Comparison of ENCODE assay signal across 16 cellular contexts in genomic region chr1:218163371-218163770, GRCh38.
DNase-seq lines count a peak whose midpoint lies in the region; FAIRE-seq and TF ChIP-seq lines count a peak whose summit lies in the region.
"Had no signal": no experiment of that assay in that cellular context is flagged by ENCODE, and none has a peak within 500 bp of the region (broad histone marks: within the 10 kb centered on the region; RNA-seq: fewer than 3 reads in every experiment).

No MANE protein-coding gene starts in this region.

- TF ChIP-seq EP300 in H1 (IDR thresholded peaks at IDR 0.05; ENCODE audit: borderline replicate concordance in 1 of 2, low read depth in 2 of 2, low read length in 2 of 2), result no peak

- TF ChIP-seq CTCF in KMS-11 (conservative IDR thresholded peaks at IDR 0.05; ENCODE audit: low read depth, low read length) (no peak), H1 (IDR thresholded peaks at IDR 0.05; ENCODE audit: control extremely low read depth in 1 of 3, insufficient read depth in 1 of 3, low read depth in 1 of 3, low read length in 3 of 3) (no peak), neural crest cell (conservative IDR thresholded peaks at IDR 0.05) (no peak)

- no peak overlapping the region for H3K56ac ChIP-seq in H1 (replicated peaks; ENCODE audit: insufficient read length, low read depth, low read length)

- H2BK120ac ChIP-seq in H1 (replicated peaks; ENCODE audit: low read depth, low read length), result no peak overlapping the region

- DNase-seq in NCI-H1694 treated with DMSO at 0.1 percent for 48 hours (lab: John Stamatoyannopoulos, UW), result peak; percentile 45
- DNase-seq in NCI-H1694 (lab: John Stamatoyannopoulos, UW), result no peak
- no peak for DNase-seq in H1 (ENCODE audit: low read depth in 1 of 2, low spot score in 2 of 2)
- DNase-seq in neural crest cell (ENCODE audit: low read depth, low spot score), result no peak
- no peak for DNase-seq in NCI-H446 treated with DMSO at 0.1 percent for 48 hours (lab: John Stamatoyannopoulos, UW)
- no peak for DNase-seq in DMS 273 (lab: John Stamatoyannopoulos, UW; ENCODE audit: unreplicated experiment)
- DNase-seq in DMS153 (lab: John Stamatoyannopoulos, UW), result no peak
- DNase-seq: CD4-positive, alpha-beta memory T cell; GF-D8; NCI-H1436; NCI-H2081 treated with DMSO at 0.1 percent for 48 hours had no signal

- H2AFZ ChIP-seq in KMS-11 (ENCODE audit: low read depth) (peak overlapping the region; percentile 51), H1 (ENCODE audit: low read length) (no peak overlapping the region)

- no peak overlapping the region for H2BK5ac ChIP-seq in H1 (ENCODE audit: low read depth, low read length)

- no peak overlapping the region for H2BK15ac ChIP-seq in H1 (ENCODE audit: low read length)

- H3K27ac ChIP-seq in KMS-11 (peak overlapping the region; percentile 96), H1 (ENCODE audit: low read depth, low read length) (no peak overlapping the region)
- H3K27ac ChIP-seq: GM23248 had no signal

- WGBS in H1 (ENCODE audit: extremely low coverage in 1 of 2, insufficient coverage in 1 of 2, insufficient read length in 1 of 2, insufficient replicate concordance in 2 of 2, low coverage in 1 of 2, low lambda C conversion rate in 2 of 2, missing lambda C conversion rate in 1 of 2), 2 experiments, result 66% methylated on average over 7 of the region's 7 CpGs; no CpG with 5 or more reads in 1 of the 2 experiments

- no peaks in the 10 kb centered on the region for H3K79me1 ChIP-seq in H1 (ENCODE audit: low read depth, low read length)

- no peak overlapping the region for H2BK12ac ChIP-seq in H1 (ENCODE audit: low read depth, low read length)

- no peak for FAIRE-seq in H1 (lab: Jason Lieb, UNC)
- FAIRE-seq: D721Med, GM12891, GM18507 had no signal

- peaks cover 84% of the 10 kb centered on the region for H3K27me3 Mint-ChIP-seq in neural crest cell (ENCODE audit: low read depth)

- H3K4me1 ChIP-seq in KMS-11 (ENCODE audit: low read depth, poor library complexity, severe bottlenecking) (peaks cover 17% of the 10 kb centered on the region), H1 (replicated peaks in 1 of 4; ENCODE audit: control insufficient read depth in 3 of 4, insufficient read depth in 4 of 4, low read length in 3 of 4) (peaks cover 0 to 11% (median 0%) of the 10 kb centered on the region in 4 experiments; a peak in 2 of 7 replicates)

- no peak overlapping the region for H3K18ac ChIP-seq in H1 (ENCODE audit: extremely low read depth, low read length)

- POLR2A ChIA-PET in H1 (lab: Charles Lee; ENCODE audit: partially characterized antibody), result no interaction called here

- H3K79me2 ChIP-seq in KMS-11 (ENCODE audit: insufficient read depth, low read depth) (peaks cover 23% of the 10 kb centered on the region; the same call in 1 of the 2 replicates), H1 (ENCODE audit: control insufficient read depth in 1 of 2, insufficient read depth in 2 of 2, low read length in 2 of 2) (no peaks in the 10 kb centered on the region)

- H3K23ac ChIP-seq in H1 (ENCODE audit: insufficient read length), result no peak overlapping the region

- H3K4ac ChIP-seq in H1 (replicated peaks; ENCODE audit: insufficient read length, low read depth, low read length), result no peak overlapping the region

- TF ChIP-seq RAD21 in H1 (IDR thresholded peaks at IDR 0.05 in 1 of 2, conservative IDR thresholded peaks at IDR 0.05 in 1 of 2; ENCODE audit: low read depth in 2 of 2, low read length in 2 of 2), result no peak

- peak overlapping the region; percentile 61 for H3K4me3 Mint-ChIP-seq in neural crest cell

- H3K27me3 ChIP-seq in KMS-11 (ENCODE audit: insufficient read depth, low read depth), result no peaks in the 10 kb centered on the region
- peaks cover 0 to under 1% (median 0%) of the 10 kb centered on the region in 4 experiments; a peak in 2 of 7 replicates for H3K27me3 ChIP-seq in H1 (replicated peaks in 1 of 4; ENCODE audit: control insufficient read depth in 3 of 4, extremely low read depth in 1 of 4, insufficient read depth in 3 of 4, low read length in 3 of 4)

- H3K27ac Mint-ChIP-seq in neural crest cell (ENCODE audit: unreplicated experiment), result no peak overlapping the region
- H3K27ac Mint-ChIP-seq: CD4-positive, alpha-beta memory T cell had no signal

- H2AK5ac ChIP-seq in H1 (ENCODE audit: low read depth, low read length), result no peak overlapping the region

- H3K9ac ChIP-seq in KMS-11 (peak overlapping the region; percentile 98), H1 (replicated peaks in 1 of 4; ENCODE audit: extremely low read depth in 1 of 4, low read depth in 3 of 4, low read length in 3 of 4) (no peak overlapping the region)
- H3K9ac ChIP-seq: GM23248 had no signal

- no peak overlapping the region for H2BK20ac ChIP-seq in H1 (ENCODE audit: low read length)

- TF ChIP-seq POLR2A in H1 (IDR thresholded peaks at IDR 0.05; ENCODE audit: control extremely low read depth in 1 of 2, low read depth in 2 of 2, low read length in 2 of 2), result no peak

- H3K9me3 ChIP-seq in H1 (ENCODE audit: insufficient read depth in 2 of 2, low read depth in 1 of 2, low read length in 1 of 2), result no peaks in the 10 kb centered on the region

- no peaks in the 10 kb centered on the region for H3K36me3 Mint-ChIP-seq in neural crest cell (ENCODE audit: low read depth)
- H3K36me3 Mint-ChIP-seq: CD4-positive, alpha-beta memory T cell had no signal

- H3K4me1 Mint-ChIP-seq in neural crest cell, result peaks cover 17% of the 10 kb centered on the region

- no peaks in the 10 kb centered on the region for H3K36me3 ChIP-seq in KMS-11 (ENCODE audit: insufficient read depth)
- no peaks in the 10 kb centered on the region for H3K36me3 ChIP-seq in H1 (ENCODE audit: control insufficient read depth in 2 of 4, insufficient read depth in 4 of 4, low read length in 3 of 4)

- peaks cover 2% of the 10 kb centered on the region for H3K9me3 Mint-ChIP-seq in neural crest cell

- H3K4me3 ChIP-seq in KMS-11 (IDR thresholded peaks at IDR 0.05; ENCODE audit: insufficient read depth, low read depth, low read length) (no peak overlapping the region), H1 (ENCODE audit: extremely low read depth in 1 of 4, insufficient read depth in 2 of 4, low read depth in 3 of 4, low read length in 4 of 4) (peak overlapping the region in 1 of 4 experiments; percentile 83; a peak in 4 of 8 replicates)

- H4K5ac ChIP-seq in H1 (ENCODE audit: insufficient read length, low read depth, low read length), result no peak overlapping the region

- no peak overlapping the region for H4K8ac ChIP-seq in H1 (ENCODE audit: extremely low read depth, insufficient read depth, low read length)

- H3K23me2 ChIP-seq in H1 (ENCODE audit: low read depth, low read length), result peaks cover 9% of the 10 kb centered on the region; the same call in 1 of the 2 replicates

- H3K4me2 ChIP-seq in KMS-11, result peak overlapping the region; percentile 97
- peak overlapping the region; percentile 94 to 98; a peak in 3 of 4 replicates for H3K4me2 ChIP-seq in H1 (ENCODE audit: insufficient read depth in 1 of 2, low read depth in 2 of 2, low read length in 2 of 2)

- no peak overlapping the region for H4K91ac ChIP-seq in H1 (replicated peaks; ENCODE audit: insufficient read length, low read length)

- CTCF ChIA-PET in H1 (lab: Charles Lee; ENCODE audit: partially characterized antibody), result interaction anchor here (1.0 kb wide), 1 partner anchor 275 kb away, joined by 3 read pairs; no protein-coding TSS in a partner anchor

- H4K20me1 ChIP-seq in KMS-11 (ENCODE audit: insufficient read depth), result no peaks in the 10 kb centered on the region
- H4K20me1 ChIP-seq in H1 (replicated peaks in 1 of 2; ENCODE audit: control insufficient read depth in 1 of 2, insufficient read depth in 2 of 2, low read length in 2 of 2), result no peaks in the 10 kb centered on the region

- H3K14ac ChIP-seq in H1 (ENCODE audit: insufficient read length), result no peak overlapping the region

TF ChIP-seq in H1, 55 proteins besides CTCF, POLR2A, EP300 and RAD21:
- no peak for TF ChIP-seq CEBPB (IDR thresholded peaks at IDR 0.05; ENCODE audit: low read depth, low read length)
- TF ChIP-seq CTBP2 (IDR thresholded peaks at IDR 0.05; ENCODE audit: borderline replicate concordance, insufficient read depth, insufficient read length, low read length), result no peak
- no peak for TF ChIP-seq HDAC2 (IDR thresholded peaks at IDR 0.05; ENCODE audit: borderline replicate concordance in 1 of 2, low read depth in 2 of 2, low read length in 2 of 2)
- no peak for TF ChIP-seq SIN3A (conservative IDR thresholded peaks at IDR 0.05 in 1 of 2, IDR thresholded peaks at IDR 0.05 in 1 of 2; ENCODE audit: low read depth in 1 of 2, low read length in 2 of 2)
- TF ChIP-seq MAFK (IDR thresholded peaks at IDR 0.05; ENCODE audit: low read depth, low read length), result peak; percentile 36; the same call in 1 of the 2 replicates
- no peak for TF ChIP-seq NRF1 (IDR thresholded peaks at IDR 0.05; ENCODE audit: low read depth, low read length)
TF ChIP-seq in H1: peak in this region for 1.
